8 cellular contexts compared by ENCODE assay signal in the genomic region with DNA sequence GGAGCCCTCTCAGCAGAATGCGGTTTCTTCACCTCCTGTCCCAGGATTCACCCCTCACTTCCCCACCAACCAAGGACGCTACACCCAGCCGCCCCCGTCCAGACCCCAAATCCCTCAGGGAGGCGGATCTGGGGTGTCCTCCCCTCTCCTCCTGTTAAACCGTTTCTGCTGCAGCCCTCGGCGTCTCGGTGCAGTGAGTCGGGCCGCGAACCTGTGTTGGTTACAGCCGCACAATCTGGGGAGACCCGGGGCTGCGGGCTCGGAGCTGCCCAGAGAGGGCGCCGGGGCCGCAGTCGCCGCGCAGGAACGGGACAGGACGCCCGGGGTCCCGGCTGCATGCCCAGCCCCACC. TPM values are rescaled to one million over a fixed set of nuclear protein-coding genes. Genes with fewer than 3 reads are reported as not detected.
A peak's percentile ranks its signal among the peaks of the same experiment; 100 is the strongest.
DNase-seq lines count a peak whose midpoint lies in the region; ATAC-seq and TF ChIP-seq lines count a peak whose summit lies in the region.
"Not testable (repeated sequence)": the region's sequence is repeated elsewhere in the genome, so short reads cannot be mapped to it uniquely, and the experiment has no call there.

No MANE protein-coding gene starts in this region.

- intact Hi-C loops in lower lobe of right lung (cut with DNase I): not testable (repeated sequence)

- not testable (repeated sequence) for H3K36me3 ChIP-seq in lower lobe of right lung

- not testable (repeated sequence) for H3K4me1 ChIP-seq in lower lobe of right lung

- H3K4me1 Mint-ChIP-seq in activated T-cell treated with anti-CD3 and anti-CD28 coated beads, Interleukin-2, amount 50 U/mL, for 72 hours (ENCODE audit: low read depth): not testable (repeated sequence)

- not testable (repeated sequence) for H3K9me3 Mint-ChIP-seq in activated T-cell treated with anti-CD3 and anti-CD28 coated beads, Interleukin-2, amount 50 U/mL, for 72 hours

- DNase-seq in AG20443 (ENCODE audit: low spot score): peak; percentile 11
- peak; percentile 2 for DNase-seq in NCI-H82 treated with DMSO at 0.1 percent for 48 hours (lab: John Stamatoyannopoulos, UW; ENCODE audit: unreplicated experiment)
- peak; percentile 37 to 43 for DNase-seq in activated T-cell treated with anti-CD3 and anti-CD28 coated beads, Interleukin-2, amount 50 U/mL, for 72 hours
- not testable (repeated sequence) for DNase-seq in epithelial cell of esophagus (ENCODE audit: low read depth); lower lobe of right lung
- peak in 2 of 3 donors; percentile 5 to 11 for DNase-seq in stimulated activated CD4-positive, alpha-beta T cell treated with anti-CD3 and anti-CD28 coated beads, Interleukin-12 subunit alpha, Interleukin-12 subunit beta, amount 100 ng/mL, for 48 hours (ENCODE audit: low read depth in 2 of 3, low spot score in 1 of 3)

- H3K9me3 ChIP-seq in lower lobe of right lung: not testable (repeated sequence)

- not testable (repeated sequence) for H3K27ac Mint-ChIP-seq in activated T-cell treated with anti-CD3 and anti-CD28 coated beads, Interleukin-2, amount 50 U/mL, for 72 hours

- peak overlapping the region; percentile 100 for H3K4me3 Mint-ChIP-seq in activated T-cell treated with anti-CD3 and anti-CD28 coated beads, Interleukin-2, amount 50 U/mL, for 72 hours

- H3K27me3 Mint-ChIP-seq in activated T-cell treated with anti-CD3 and anti-CD28 coated beads, Interleukin-2, amount 50 U/mL, for 72 hours (ENCODE audit: low read depth): not testable (repeated sequence)

- peak; percentile 26 for ATAC-seq in GM19397 (IDR thresholded peaks at IDR 0.05; ENCODE audit: unreplicated experiment)
- ATAC-seq in HG03280 (IDR thresholded peaks at IDR 0.05; ENCODE audit: unreplicated experiment): peak; percentile 34
- peak; percentile 49 to 53 for ATAC-seq in activated T-cell treated with anti-CD3 and anti-CD28 coated beads, Interleukin-2, amount 50 U/mL, for 72 hours (replicated peaks in 1 of 2)
- peak; percentile 64 to 74 for ATAC-seq in lower lobe of right lung

- peaks cover 16 to 37% of the 10 kb centered on the region in 2 donors for H3K36me3 Mint-ChIP-seq in activated T-cell treated with anti-CD3 and anti-CD28 coated beads, Interleukin-2, amount 50 U/mL, for 72 hours (ENCODE audit: insufficient read depth in 2 of 2)

- TF ChIP-seq CTCF in epithelial cell of esophagus (IDR thresholded peaks at IDR 0.05; ENCODE audit: insufficient read depth, low read depth, low read length, missing control alignments); lower lobe of right lung (IDR thresholded peaks at IDR 0.05): not testable (repeated sequence)

- H3K27me3 ChIP-seq in lower lobe of right lung (ENCODE audit: low read depth): not testable (repeated sequence)

- H3K4me3 ChIP-seq in epithelial cell of esophagus (ENCODE audit: low read length) (peak overlapping the region; percentile 61), lower lobe of right lung (peak overlapping the region; percentile 67)

- peak overlapping the region; percentile 75 for H3K27ac ChIP-seq in lower lobe of right lung

RNA-seq across cellular contexts. Expression of a gene that starts 0.4 kb away (rescaled TPM):
- 1 to 10 TPM; 4.3 to 4.8 TPM for total RNA-seq in activated T-cell treated with anti-CD3 and anti-CD28 coated beads, Interleukin-2, amount 50 U/mL, for 72 hours
- total RNA-seq in lower lobe of right lung: 3.3 TPM

RNA-seq across cellular contexts. Expression of a gene that starts 39.3 kb away (rescaled TPM):
- total RNA-seq in activated T-cell treated with anti-CD3 and anti-CD28 coated beads, Interleukin-2, amount 50 U/mL, for 72 hours: 1 to 10 TPM; 2.3 to 3.4 TPM
- total RNA-seq in lower lobe of right lung: 6.5 TPM

RNA-seq across cellular contexts. Expression of a gene that starts 44.2 kb away (rescaled TPM):
- total RNA-seq in activated T-cell treated with anti-CD3 and anti-CD28 coated beads, Interleukin-2, amount 50 U/mL, for 72 hours: 1 to 10 TPM; 3.6 to 4.8 TPM
- 3.9 TPM for total RNA-seq in lower lobe of right lung
